ENCODE assay signal across 8 cellular contexts in the genomic region with DNA sequence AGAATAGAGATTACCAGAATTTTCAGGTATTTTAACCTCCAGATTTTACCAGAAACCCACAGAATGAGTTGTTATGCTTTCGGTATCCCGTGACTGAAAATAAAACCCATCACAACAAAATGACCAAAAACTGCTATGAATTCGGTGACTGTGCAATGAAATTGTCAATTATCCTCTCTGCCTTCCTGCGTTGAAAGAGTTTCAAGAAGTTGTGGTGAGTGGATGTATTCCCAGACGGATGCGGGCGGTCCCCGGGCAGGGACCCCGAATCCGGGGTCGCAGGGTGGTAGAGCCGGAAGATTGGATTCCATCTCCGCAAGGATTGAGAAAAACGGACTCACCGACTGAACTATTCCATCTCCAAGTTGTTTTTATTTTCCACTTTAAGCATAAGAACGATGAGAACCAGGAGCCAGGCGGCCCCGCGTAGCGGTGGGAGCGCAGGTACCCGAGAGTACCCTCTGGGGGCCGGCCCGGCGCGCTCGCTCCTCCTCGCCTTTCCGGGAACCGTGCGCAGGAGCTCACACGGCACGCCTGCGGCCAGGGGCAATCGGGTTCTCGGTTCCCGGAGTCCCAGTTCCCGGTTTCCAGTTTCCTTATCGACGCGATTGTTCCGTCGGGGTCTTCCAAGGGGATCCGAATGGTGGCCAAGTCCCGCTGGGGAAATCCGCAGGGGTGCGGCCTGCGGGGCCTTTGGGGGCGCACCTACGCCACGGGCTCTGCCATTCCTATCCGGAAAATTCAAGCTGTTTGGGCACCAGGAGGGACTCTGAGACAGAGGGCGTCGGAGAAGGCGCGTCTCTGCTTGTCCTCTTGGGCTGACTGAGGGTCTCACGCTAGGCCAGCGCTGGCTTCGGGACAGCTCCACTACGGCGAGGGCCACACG.
DNase-seq lines count a peak whose midpoint lies in the region; ATAC-seq and TF ChIP-seq lines count a peak whose summit lies in the region.

No MANE protein-coding gene starts in this region.

- peaks cover 3 to 76% (median 51%) of the 10 kb centered on the region in 45 donors for H3K27me3 ChIP-seq in dorsolateral prefrontal cortex
- no peaks in the 10 kb centered on the region for H3K27me3 ChIP-seq in osteoblast (ENCODE audit: insufficient read depth, low read length)

- H3K36me3 ChIP-seq in osteoblast (ENCODE audit: insufficient read depth, low read length): no peaks in the 10 kb centered on the region

- peaks cover 14% of the 10 kb centered on the region for H3K9me3 Mint-ChIP-seq in T-helper 1 cell treated with Interleukin-12 subunit alpha and Interleukin-12 subunit beta and Interleukin-4 antibody, amounts not matched to agents 30 μg/mL and 1 μg/mL, for 36 hours

- no peaks in the 10 kb centered on the region for H3K4me1 ChIP-seq in osteoblast (ENCODE audit: insufficient read depth, low read length)

- H3K36me3 Mint-ChIP-seq in T-helper 1 cell treated with Interleukin-12 subunit alpha and Interleukin-12 subunit beta and Interleukin-4 antibody, amounts not matched to agents 30 μg/mL and 1 μg/mL, for 36 hours (ENCODE audit: low read depth): peaks cover 26% of the 10 kb centered on the region

- H3K4me3 ChIP-seq in dorsolateral prefrontal cortex: peak overlapping the region in 54 of 59 donors; percentile 4 to 59 (median 37)
- peak overlapping the region; percentile 81 for H3K4me3 ChIP-seq in osteoblast (ENCODE audit: insufficient read depth, low read length)

- DNase-seq in GM03348 (ENCODE audit: low spot score): peak; percentile 14
- DNase-seq in dorsolateral prefrontal cortex: peak in 1 of 10 donors; percentile 23
- DNase-seq in osteoblast (ENCODE audit: insufficient read length, low spot score, missing footprints): peak; percentile 86
- no peak for DNase-seq in DMS 273 (lab: John Stamatoyannopoulos, UW; ENCODE audit: unreplicated experiment)
- DNase-seq in NCI-H2196 treated with DMSO at 0.1 percent for 48 hours (lab: John Stamatoyannopoulos, UW; ENCODE audit: unreplicated experiment): no peak
- no peak for DNase-seq in superior temporal gyrus (ENCODE audit: extremely low spot score)

- intact Hi-C loops in dorsolateral prefrontal cortex (cut with DNase I): no loop called here

- peak overlapping the region; percentile 91 for H3K4me2 ChIP-seq in osteoblast (ENCODE audit: insufficient read depth, low read length)

- H2AFZ ChIP-seq in osteoblast (ENCODE audit: low read length): peak overlapping the region; percentile 90

- TF ChIP-seq CTCF in dorsolateral prefrontal cortex (IDR thresholded peaks at IDR 0.05 in 54 of 56, conservative IDR thresholded peaks at IDR 0.05 in 2 of 56; ENCODE audit: low read depth in 1 of 56, partially characterized antibody in 56 of 56) (no peak), osteoblast (IDR thresholded peaks at IDR 0.05; ENCODE audit: extremely low read depth, low read depth, low read length) (no peak)

- H3K27me3 Mint-ChIP-seq in T-helper 1 cell treated with Interleukin-12 subunit alpha and Interleukin-12 subunit beta and Interleukin-4 antibody, amounts not matched to agents 30 μg/mL and 1 μg/mL, for 36 hours (ENCODE audit: low read depth): no peaks in the 10 kb centered on the region

- no peaks in the 10 kb centered on the region for H3K79me2 ChIP-seq in osteoblast (ENCODE audit: insufficient read depth, low read length)

- H3K9me3 ChIP-seq in osteoblast (ENCODE audit: low read depth, low read length): no peaks in the 10 kb centered on the region

- H3K4me3 Mint-ChIP-seq in T-helper 1 cell treated with Interleukin-12 subunit alpha and Interleukin-12 subunit beta and Interleukin-4 antibody, amounts not matched to agents 30 μg/mL and 1 μg/mL, for 36 hours: peak overlapping the region; percentile 85

- H3K27ac ChIP-seq in dorsolateral prefrontal cortex: no peak overlapping the region
- peak overlapping the region; percentile 19 for H3K27ac ChIP-seq in osteoblast (ENCODE audit: low read depth, low read length)

- no peak for ATAC-seq in GM21717 (IDR thresholded peaks at IDR 0.05; ENCODE audit: unreplicated experiment)

- H4K20me1 ChIP-seq in osteoblast (ENCODE audit: insufficient read depth, low read length): no peaks in the 10 kb centered on the region

- H3K27ac Mint-ChIP-seq in T-helper 1 cell treated with Interleukin-12 subunit alpha and Interleukin-12 subunit beta and Interleukin-4 antibody, amounts not matched to agents 30 μg/mL and 1 μg/mL, for 36 hours: peak overlapping the region; percentile 92

- peaks cover 65% of the 10 kb centered on the region for H3K4me1 Mint-ChIP-seq in T-helper 1 cell treated with Interleukin-12 subunit alpha and Interleukin-12 subunit beta and Interleukin-4 antibody, amounts not matched to agents 30 μg/mL and 1 μg/mL, for 36 hours (ENCODE audit: low read depth)

Comparison
In these comparisons a context has a peak if more than half of its experiments do, and no peak if none do; other contexts are left out.
1. DNase-seq: peak in GM03348 (single experiment) and osteoblast (single experiment); none in DMS 273 (single experiment), NCI-H2196 treated with DMSO at 0.1 percent for 48 hours (single experiment) and superior temporal gyrus (single experiment).